In genomic region chr14:51573607-51574006, GRCh38 we compare ENCODE assay signal across 30 cellular contexts.
"Had no signal": no experiment of that assay in that cellular context is flagged by ENCODE, and none has a peak within 500 bp of the region (broad histone marks: within the 10 kb centered on the region; RNA-seq: fewer than 3 reads in every experiment).

No MANE protein-coding gene starts in this region.

- H2AFZ ChIP-seq: PC-9 had no signal

- H3K4me3 ChIP-seq: PC-9, SJCRH30, SK-N-MC had no signal

- H3K4me1 ChIP-seq: SJCRH30 had no signal

- ATAC-seq: Panc1, Right ventricle myocardium inferior, SK-N-SH treated with all-trans-retinoic acid at 6 μM for 48 hours had no signal

- H3K27ac ChIP-seq: PC-9, RWPE1, SJCRH30, SK-N-MC had no signal

- H3K36me3 ChIP-seq: SJCRH30 had no signal

- FAIRE-seq: RCC 7860 had no signal

- H3K27me3 ChIP-seq: SJCRH30 had no signal

- H3K9me3 ChIP-seq: SJCRH30 had no signal

- H3K4me2 ChIP-seq: PC-9 had no signal

- DNase-seq: Karpas-422, MM.1S, MV-4-11, NCI-H1092, NCI-H1105, NCI-H1417 treated with DMSO at 0.1 percent for 48 hours, NCI-H1436 treated with DMSO at 0.1 percent for 48 hours, NCI-H1694 treated with DMSO at 0.1 percent for 48 hours, NCI-H1930, NCI-H2029 treated with DMSO at 0.1 percent for 48 hours, NCI-H2081 treated with DMSO at 0.1 percent for 48 hours, NCI-H2107, NCI-H2171, NCI-H226, NCI-H446 treated with DMSO at 0.1 percent for 48 hours, NCI-H510A, NCI-H524, NCI-H526, NCI-H748 treated with DMSO at 0.1 percent for 48 hours, NCI-H82, PC-9, SHP77, SIG-M5, SJCRH30 had no signal
